In the genomic region with DNA sequence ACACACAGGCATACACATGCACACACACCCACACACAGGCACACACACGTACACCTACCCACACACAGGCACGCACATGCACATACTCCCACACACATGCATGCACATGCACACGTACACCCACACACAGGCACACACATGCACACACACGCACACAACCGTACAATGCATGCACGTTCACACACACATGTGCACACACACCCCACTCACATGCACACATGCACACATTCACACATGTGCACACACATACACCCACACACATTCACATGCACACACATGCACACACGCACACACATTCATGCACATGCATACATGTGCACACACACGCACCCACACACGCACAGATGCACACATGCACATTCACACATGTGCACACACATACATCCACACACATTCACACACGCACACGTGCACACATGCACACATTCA, we compare ENCODE assay signal across 18 cellular contexts. TPM values are rescaled to one million over a fixed set of nuclear protein-coding genes. Genes with fewer than 3 reads are reported as not detected.
DNase-seq lines count a peak whose midpoint lies in the region; ATAC-seq, FAIRE-seq and TF ChIP-seq lines count a peak whose summit lies in the region.
"Had no signal": no experiment of that assay in that cellular context is flagged by ENCODE, and none has a peak within 500 bp of the region (broad histone marks: within the 10 kb centered on the region; RNA-seq: fewer than 3 reads in every experiment).

No MANE protein-coding gene starts in this region.

- DNase-seq in Right ventricle myocardium inferior (ENCODE audit: missing footprints), result peak; percentile 32
- DNase-seq in cardiac septum (ENCODE audit: low spot score), result no peak
- DNase-seq in activated naive CD8-positive, alpha-beta T cell treated with anti-CD3 and anti-CD28 coated beads, Interleukin-2, amount 50 U/mL, for 24 hours, result no peak
- peak; percentile 60 for DNase-seq in mesenteric fat pad (ENCODE audit: low spot score)
- no peak for DNase-seq in urothelium cell line (ENCODE audit: low spot score)
- no peak for DNase-seq in vagina (ENCODE audit: extremely low spot score in 2 of 2)
- DNase-seq in GOT3 (lab: John Stamatoyannopoulos, UW), result no peak
- DNase-seq: activated CD4-positive, alpha-beta T cell treated with anti-CD3 and anti-CD28 coated beads, Interleukin-2, amount 50 U/mL, for 4 hours; activated T-cell treated with anti-CD3 and anti-CD28 coated beads, Interleukin-2, amount 50 U/mL, for 4 hours; GM23248; mesendoderm; NCI-H1105; NCI-H524; Right ventricle myocardium superior had no signal

- H3K4me1 ChIP-seq in vagina, result peaks cover 26% of the 10 kb centered on the region

- peak overlapping the region; percentile 99 for H3K27ac Mint-ChIP-seq in activated naive CD8-positive, alpha-beta T cell treated with anti-CD3 and anti-CD28 coated beads, Interleukin-2, amount 50 U/mL, for 24 hours
- H3K27ac Mint-ChIP-seq in stimulated activated memory B cell treated with anti-CD40 and anti-IgM and Interleukin-4, amounts not matched to agents 10 μg/mL and 1 μg/mL and 100 μg/mL, for 72 hours, result no peak overlapping the region
- H3K27ac Mint-ChIP-seq: activated naive CD4-positive, alpha-beta T cell treated with anti-CD3 and anti-CD28 coated beads, Interleukin-2, amount 50 U/mL, for 72 hours had no signal

- no peaks in the 10 kb centered on the region for H3K27me3 Mint-ChIP-seq in activated naive CD8-positive, alpha-beta T cell treated with anti-CD3 and anti-CD28 coated beads, Interleukin-2, amount 50 U/mL, for 24 hours
- no peaks in the 10 kb centered on the region for H3K27me3 Mint-ChIP-seq in stimulated activated memory B cell treated with anti-CD40 and anti-IgM and Interleukin-4, amounts not matched to agents 10 μg/mL and 1 μg/mL and 100 μg/mL, for 72 hours

- TF ChIP-seq POLR2A in vagina (IDR thresholded peaks at IDR 0.05), result no peak

- H3K36me3 ChIP-seq in vagina, result peaks cover 0 to 3% of the 10 kb centered on the region in 2 donors

- H3K27ac ChIP-seq in vagina, result no peak overlapping the region
- H3K27ac ChIP-seq: GM23248, suprapubic skin had no signal

- peaks cover 66% of the 10 kb centered on the region for H3K36me3 Mint-ChIP-seq in activated naive CD8-positive, alpha-beta T cell treated with anti-CD3 and anti-CD28 coated beads, Interleukin-2, amount 50 U/mL, for 24 hours (ENCODE audit: low read depth)
- peaks cover 42% of the 10 kb centered on the region for H3K36me3 Mint-ChIP-seq in stimulated activated memory B cell treated with anti-CD40 and anti-IgM and Interleukin-4, amounts not matched to agents 10 μg/mL and 1 μg/mL and 100 μg/mL, for 72 hours

- no peaks in the 10 kb centered on the region for H3K9me3 ChIP-seq in vagina
- H3K9me3 ChIP-seq: suprapubic skin had no signal

- no peak overlapping the region for H3K4me3 ChIP-seq in vagina
- H3K4me3 ChIP-seq: GM23248, suprapubic skin had no signal

- ATAC-seq in Right ventricle myocardium inferior, result no peak
- no peak for ATAC-seq in activated naive CD8-positive, alpha-beta T cell treated with anti-CD3 and anti-CD28 coated beads, Interleukin-2, amount 50 U/mL, for 24 hours
- no peak for ATAC-seq in stimulated activated memory B cell treated with anti-CD40 and anti-IgM and Interleukin-4, amounts not matched to agents 10 μg/mL and 1 μg/mL and 100 μg/mL, for 72 hours
- ATAC-seq: activated naive CD4-positive, alpha-beta T cell treated with anti-CD3 and anti-CD28 coated beads, Interleukin-2, amount 50 U/mL, for 72 hours; activated T-cell treated with anti-CD3 and anti-CD28 coated beads, Interleukin-2, amount 50 U/mL, for 4 hours had no signal

- no peak for TF ChIP-seq CTCF in vagina (IDR thresholded peaks at IDR 0.05)

- intact Hi-C loops in Right ventricle myocardium inferior (cut with DNase I) (loop anchor here (5.0 to 10.0 kb wide), 2 partner anchors 52 to 350 kb away; no protein-coding TSS in a partner anchor), cardiac septum (cut with DNase I) (loop anchor here (5.0 kb wide), 1 partner anchor 50 kb away; no protein-coding TSS in a partner anchor), vagina (cut with DNase I) (no loop called here)

- peaks cover 4% of the 10 kb centered on the region for H3K9me3 Mint-ChIP-seq in activated naive CD8-positive, alpha-beta T cell treated with anti-CD3 and anti-CD28 coated beads, Interleukin-2, amount 50 U/mL, for 24 hours
- peaks cover 3% of the 10 kb centered on the region for H3K9me3 Mint-ChIP-seq in stimulated activated memory B cell treated with anti-CD40 and anti-IgM and Interleukin-4, amounts not matched to agents 10 μg/mL and 1 μg/mL and 100 μg/mL, for 72 hours
- H3K9me3 Mint-ChIP-seq: activated T-cell treated with anti-CD3 and anti-CD28 coated beads, Interleukin-2, amount 50 U/mL, for 4 hours had no signal

- no peak overlapping the region for H3K4me3 Mint-ChIP-seq in activated naive CD8-positive, alpha-beta T cell treated with anti-CD3 and anti-CD28 coated beads, Interleukin-2, amount 50 U/mL, for 24 hours
- no peak overlapping the region for H3K4me3 Mint-ChIP-seq in stimulated activated memory B cell treated with anti-CD40 and anti-IgM and Interleukin-4, amounts not matched to agents 10 μg/mL and 1 μg/mL and 100 μg/mL, for 72 hours
- H3K4me3 Mint-ChIP-seq: activated T-cell treated with anti-CD3 and anti-CD28 coated beads, Interleukin-2, amount 50 U/mL, for 4 hours had no signal

- H3K4me1 Mint-ChIP-seq in activated naive CD8-positive, alpha-beta T cell treated with anti-CD3 and anti-CD28 coated beads, Interleukin-2, amount 50 U/mL, for 24 hours, result peaks cover 60% of the 10 kb centered on the region
- peaks cover 76% of the 10 kb centered on the region for H3K4me1 Mint-ChIP-seq in stimulated activated memory B cell treated with anti-CD40 and anti-IgM and Interleukin-4, amounts not matched to agents 10 μg/mL and 1 μg/mL and 100 μg/mL, for 72 hours

- FAIRE-seq in urothelium cell line (lab: Jason Lieb, UNC), result peak; percentile 99
- FAIRE-seq: frontal cortex had no signal

- no peaks in the 10 kb centered on the region for H3K27me3 ChIP-seq in vagina
- H3K27me3 ChIP-seq: suprapubic skin had no signal

RNA-seq across cellular contexts. Expression of gene MKI67, which starts 59.3 kb away (rescaled TPM):
- total RNA-seq in Right ventricle myocardium inferior (2.1 TPM), cardiac septum (1.1 TPM), mesenteric fat pad (0.39 TPM), vagina (11.5 TPM)

Comparison
In these comparisons a context has a peak if more than half of its experiments do, and no peak if none do; other contexts are left out.
1. DNase-seq: peak in Right ventricle myocardium inferior (single experiment) and mesenteric fat pad (single experiment); none in cardiac septum (single experiment), activated naive CD8-positive, alpha-beta T cell treated with anti-CD3 and anti-CD28 coated beads, Interleukin-2, amount 50 U/mL, for 24 hours (single experiment), urothelium cell line (single experiment), vagina (0 of 2) and GOT3 (single experiment).